Comparison of ENCODE assay signal across 15 cellular contexts in the genomic region with DNA sequence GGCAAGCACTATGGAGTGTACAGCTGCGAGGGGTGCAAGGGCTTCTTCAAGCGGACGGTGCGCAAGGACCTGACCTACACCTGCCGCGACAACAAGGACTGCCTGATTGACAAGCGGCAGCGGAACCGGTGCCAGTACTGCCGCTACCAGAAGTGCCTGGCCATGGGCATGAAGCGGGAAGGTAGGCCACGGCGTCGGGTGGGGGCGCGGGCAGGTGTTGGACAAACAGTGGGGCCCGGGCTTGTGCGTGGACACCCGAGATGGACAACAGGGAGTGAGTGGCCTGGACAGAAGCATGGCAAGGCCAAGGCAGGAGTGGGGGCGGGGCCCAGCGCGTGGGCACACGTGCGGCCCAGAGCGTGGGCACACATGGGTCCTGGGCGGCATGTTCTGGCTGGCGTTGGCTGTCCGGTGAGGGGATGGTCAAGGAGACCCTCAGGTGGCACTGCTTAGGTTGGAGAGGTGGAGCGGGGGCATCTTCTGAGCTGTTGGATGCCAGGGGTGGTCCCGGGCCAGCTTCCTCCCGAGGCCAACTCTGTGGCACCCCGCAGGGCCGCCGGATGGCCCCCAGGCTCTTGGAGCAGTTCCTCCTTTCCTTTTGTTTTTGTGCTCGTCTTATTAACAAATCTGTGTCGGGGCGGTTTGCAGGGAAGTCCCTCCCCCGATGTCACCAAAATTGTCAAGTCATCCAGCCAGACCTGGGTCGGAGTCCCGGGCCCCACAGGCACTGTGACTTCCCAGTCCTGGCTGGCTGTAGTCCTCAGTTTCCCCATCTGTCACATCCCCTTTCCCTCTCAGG.
DNase-seq lines count a peak whose midpoint lies in the region; ATAC-seq and TF ChIP-seq lines count a peak whose summit lies in the region.
"Had no signal": no experiment of that assay in that cellular context is flagged by ENCODE, and none has a peak within 500 bp of the region (broad histone marks: within the 10 kb centered on the region; RNA-seq: fewer than 3 reads in every experiment).

No MANE protein-coding gene starts in this region.

- H3K4me3 Mint-ChIP-seq in activated CD4-positive, alpha-beta memory T cell treated with anti-CD3 and anti-CD28 coated beads, Interleukin-2, amount 10 ng/mL, durations not matched to agents 7 days and 5 days: no peak overlapping the region
- H3K4me3 Mint-ChIP-seq: activated naive CD8-positive, alpha-beta T cell treated with anti-CD3 and anti-CD28 coated beads, Interleukin-2, amount 10 ng/mL, durations not matched to agents 7 days and 5 days; WTC11 had no signal

- no peak for ATAC-seq in HG03378 (IDR thresholded peaks at IDR 0.05; ENCODE audit: unreplicated experiment)
- ATAC-seq: WTC11 had no signal

- H3K36me3 Mint-ChIP-seq in activated CD4-positive, alpha-beta memory T cell treated with anti-CD3 and anti-CD28 coated beads, Interleukin-2, amount 10 ng/mL, durations not matched to agents 7 days and 5 days (ENCODE audit: low read depth): no peaks in the 10 kb centered on the region
- H3K36me3 Mint-ChIP-seq: activated naive CD8-positive, alpha-beta T cell treated with anti-CD3 and anti-CD28 coated beads, Interleukin-2, amount 10 ng/mL, durations not matched to agents 7 days and 5 days; WTC11 had no signal

- H3K4me1 Mint-ChIP-seq in activated CD4-positive, alpha-beta memory T cell treated with anti-CD3 and anti-CD28 coated beads, Interleukin-2, amount 10 ng/mL, durations not matched to agents 7 days and 5 days: peaks cover 45% of the 10 kb centered on the region

- DNase-seq in HL-60 (ENCODE audit: low read depth in 1 of 2, low spot score in 1 of 2): peak; percentile 73 to 95
- DNase-seq in RPMI8226: peak; percentile 26
- DNase-seq in esophagus squamous epithelium (lab: John Stamatoyannopoulos, UW): no peak
- no peak for DNase-seq in SHP77 (lab: John Stamatoyannopoulos, UW)
- DNase-seq in inferior parietal cortex (ENCODE audit: extremely low spot score): no peak
- DNase-seq in activated CD4-positive, alpha-beta memory T cell treated with anti-CD3 and anti-CD28 coated beads, Interleukin-2, amount 10 ng/mL, durations not matched to agents 7 days and 5 days: no peak
- DNase-seq: activated CD8-positive, alpha-beta memory T cell treated with anti-CD3 and anti-CD28 coated beads, Interleukin-2, amount 50 U/mL, for 48 hours; activated naive CD8-positive, alpha-beta T cell treated with anti-CD3 and anti-CD28 coated beads, Interleukin-2, amount 10 ng/mL, durations not matched to agents 7 days and 5 days; colonic mucosa; COR-L47; NCI-H526 treated with DMSO at 0.1 percent for 48 hours; SJCRH30 had no signal

- H3K4me1 ChIP-seq in esophagus squamous epithelium (peaks cover 98 to 100% (median 100%) of the 10 kb centered on the region in 3 donors), subcutaneous abdominal adipose tissue (ENCODE audit: control insufficient read depth in 5 of 5, insufficient read depth in 5 of 5, low read length in 5 of 5) (peaks cover 51 to 100% (median 100%) of the 10 kb centered on the region in 5 donors)

- no peaks in the 10 kb centered on the region for H3K9me3 ChIP-seq in esophagus squamous epithelium
- H3K9me3 ChIP-seq in subcutaneous abdominal adipose tissue (ENCODE audit: control insufficient read depth in 5 of 5, low read length in 5 of 5): no peaks in the 10 kb centered on the region
- H3K9me3 ChIP-seq: colonic mucosa, SJCRH30 had no signal

- H3K27ac Mint-ChIP-seq in activated CD4-positive, alpha-beta memory T cell treated with anti-CD3 and anti-CD28 coated beads, Interleukin-2, amount 10 ng/mL, durations not matched to agents 7 days and 5 days: no peak overlapping the region
- H3K27ac Mint-ChIP-seq: activated naive CD8-positive, alpha-beta T cell treated with anti-CD3 and anti-CD28 coated beads, Interleukin-2, amount 10 ng/mL, durations not matched to agents 7 days and 5 days had no signal

- 74 to 86% methylated on average over 16 to 24 of the region's 40 CpGs for WGBS in esophagus squamous epithelium, 2 donors

- no peaks in the 10 kb centered on the region for H3K27me3 ChIP-seq in HL-60 (ENCODE audit: insufficient read depth, poor library complexity, severe bottlenecking)
- no peaks in the 10 kb centered on the region for H3K27me3 ChIP-seq in esophagus squamous epithelium
- H3K27me3 ChIP-seq in subcutaneous abdominal adipose tissue (ENCODE audit: control insufficient read depth in 5 of 5, insufficient read depth in 4 of 5, low read length in 5 of 5): no peaks in the 10 kb centered on the region
- H3K27me3 ChIP-seq: colonic mucosa, SJCRH30 had no signal

- no peaks in the 10 kb centered on the region for H3K9me3 Mint-ChIP-seq in activated CD4-positive, alpha-beta memory T cell treated with anti-CD3 and anti-CD28 coated beads, Interleukin-2, amount 10 ng/mL, durations not matched to agents 7 days and 5 days
- H3K9me3 Mint-ChIP-seq: activated naive CD8-positive, alpha-beta T cell treated with anti-CD3 and anti-CD28 coated beads, Interleukin-2, amount 10 ng/mL, durations not matched to agents 7 days and 5 days; WTC11 had no signal

- CTCF ChIA-PET in activated CD4-positive, alpha-beta memory T cell treated with anti-CD3 and anti-CD28 coated beads, Interleukin-2, amount 10 ng/mL, durations not matched to agents 7 days and 5 days (lab: Charles Lee): no interaction called here

- no peak for TF ChIP-seq POLR2A in esophagus squamous epithelium (IDR thresholded peaks at IDR 0.05)

- H3K4me3 ChIP-seq in HL-60 (replicated peaks; ENCODE audit: insufficient read depth, low read length): no peak overlapping the region
- H3K4me3 ChIP-seq in esophagus squamous epithelium: no peak overlapping the region
- no peak overlapping the region for H3K4me3 ChIP-seq in subcutaneous abdominal adipose tissue (ENCODE audit: low read depth in 1 of 5, low read length in 5 of 5)
- H3K4me3 ChIP-seq: colonic mucosa, SJCRH30 had no signal

- H3K27ac ChIP-seq in HL-60 (replicated peaks) (peak overlapping the region; percentile 89), esophagus squamous epithelium (peak overlapping the region; percentile 37 to 91 (median 87)), subcutaneous abdominal adipose tissue (ENCODE audit: low read depth, low read length) (peak overlapping the region; percentile 86)
- H3K27ac ChIP-seq: colonic mucosa, SJCRH30 had no signal

- intact Hi-C loops in esophagus squamous epithelium (cut with DNase I): no loop called here

- peaks cover 3% of the 10 kb centered on the region for H3K27me3 Mint-ChIP-seq in activated CD4-positive, alpha-beta memory T cell treated with anti-CD3 and anti-CD28 coated beads, Interleukin-2, amount 10 ng/mL, durations not matched to agents 7 days and 5 days

- no peak for TF ChIP-seq CTCF in HL-60 (IDR thresholded peaks at IDR 0.05; ENCODE audit: insufficient read depth, low read length)
- TF ChIP-seq CTCF in esophagus squamous epithelium (IDR thresholded peaks at IDR 0.05): no peak

- POLR2A ChIA-PET in activated CD4-positive, alpha-beta memory T cell treated with anti-CD3 and anti-CD28 coated beads, Interleukin-2, amount 10 ng/mL, durations not matched to agents 7 days and 5 days (lab: Charles Lee): interaction anchor here (4.2 kb wide), 1 partner anchor 12 kb away, joined by 30 read pairs; no protein-coding TSS in a partner anchor

- peaks cover 0 to 60% (median 0%) of the 10 kb centered on the region in 3 donors for H3K36me3 ChIP-seq in esophagus squamous epithelium
- H3K36me3 ChIP-seq in subcutaneous abdominal adipose tissue (ENCODE audit: control insufficient read depth in 5 of 5, insufficient read depth in 5 of 5, low read length in 5 of 5): peaks cover 0 to 42% (median 23%) of the 10 kb centered on the region in 5 donors
- H3K36me3 ChIP-seq: colonic mucosa, SJCRH30 had no signal

- peak overlapping the region in 1 of 5 donors; percentile 19 for H3K9ac ChIP-seq in subcutaneous abdominal adipose tissue (ENCODE audit: low read length in 5 of 5)

Comparison
In these comparisons a context has a peak if more than half of its experiments do, and no peak if none do; other contexts are left out.
1. DNase-seq: peak in HL-60 (2 of 2) and RPMI8226 (single experiment); none in esophagus squamous epithelium (single experiment), SHP77 (0 of 2), inferior parietal cortex (single experiment) and activated CD4-positive, alpha-beta memory T cell treated with anti-CD3 and anti-CD28 coated beads, Interleukin-2, amount 10 ng/mL, durations not matched to agents 7 days and 5 days (single experiment).
2. Peak in every context shown above with its lines, with median percentiles within 50 percentile points of each other: H3K27ac ChIP-seq.